18 cellular contexts compared by ENCODE assay signal in the genomic region with DNA sequence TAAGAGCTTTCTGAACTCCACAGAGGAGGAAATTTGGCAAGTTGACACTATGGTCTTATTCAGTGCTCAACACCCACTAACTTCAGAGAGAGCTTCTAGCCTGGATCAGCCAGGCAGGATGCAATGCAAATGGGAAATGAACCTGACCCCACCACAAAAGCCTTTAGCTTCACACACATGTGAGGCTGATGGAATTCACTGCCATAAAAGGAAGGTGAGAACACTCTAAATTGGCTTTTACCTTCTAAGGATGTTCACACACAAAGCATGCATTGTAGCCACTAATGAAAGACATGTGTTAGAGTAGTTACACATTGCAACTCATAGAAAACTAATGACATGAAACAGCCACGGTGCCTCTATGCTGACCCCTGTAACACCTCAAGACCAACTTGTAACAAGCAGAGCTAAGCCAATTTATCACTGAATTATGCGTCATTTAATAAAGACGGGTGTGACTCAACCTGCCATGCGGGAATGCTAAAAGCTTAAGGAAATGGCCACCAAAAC.
DNase-seq lines count a peak whose midpoint lies in the region; ATAC-seq, FAIRE-seq and TF ChIP-seq lines count a peak whose summit lies in the region.
"Had no signal": no experiment of that assay in that cellular context is flagged by ENCODE, and none has a peak within 500 bp of the region (broad histone marks: within the 10 kb centered on the region; RNA-seq: fewer than 3 reads in every experiment).

No MANE protein-coding gene starts in this region.

- DNase-seq in SK-N-DZ (ENCODE audit: low spot score) = peak; percentile 26
- peak; percentile 67 for DNase-seq in fibroblast of mammary gland (ENCODE audit: low read depth)
- DNase-seq in skeletal muscle cell (ENCODE audit: low read depth) = peak; percentile 43
- DNase-seq in caudate nucleus (lab: John Stamatoyannopoulos, UW) = no peak
- DNase-seq in kidney = no peak
- DNase-seq: activated CD4-positive, alpha-beta T cell treated with anti-CD3 and anti-CD28 coated beads, Interleukin-2, amount 10 ng/mL, durations not matched to agents 24 days and 14 days; activated CD8-positive, alpha-beta memory T cell treated with anti-CD3 and anti-CD28 coated beads, Interleukin-2, amount 50 U/mL, for 4 hours; activated naive CD4-positive, alpha-beta T cell treated with Interleukin-2 at 50 U/mL for 16 hours; NCI-H187 treated with DMSO at 0.1 percent for 48 hours; NCI-H524; PC-9; stimulated activated naive B cell treated with anti-CD40 and anti-IgM and Interleukin-4, amounts not matched to agents 10 μg/mL and 1 μg/mL and 100 μg/mL, for 72 hours had no signal

- H3K4me1 ChIP-seq in kidney (ENCODE audit: control insufficient read depth in 1 of 2, insufficient read depth in 1 of 2, low read depth in 1 of 2, low read length in 2 of 2) = peaks cover 0 to 4% of the 10 kb centered on the region in 2 donors
- H3K4me1 ChIP-seq: ascending aorta had no signal

- ATAC-seq in GM21515 (IDR thresholded peaks at IDR 0.05; ENCODE audit: unreplicated experiment) = no peak
- ATAC-seq: stimulated activated naive B cell treated with anti-CD40 and anti-IgM and Interleukin-4, amounts not matched to agents 10 μg/mL and 1 μg/mL and 100 μg/mL, for 72 hours had no signal

- intact Hi-C loops in kidney (cut with DNase I) = no loop called here

- H3K9me3 ChIP-seq in kidney (ENCODE audit: control insufficient read depth in 1 of 2, low read length in 2 of 2) = no peaks in the 10 kb centered on the region
- H3K9me3 ChIP-seq: ascending aorta, tibial nerve had no signal

- no peaks in the 10 kb centered on the region for H3K36me3 ChIP-seq in kidney (ENCODE audit: control insufficient read depth in 1 of 2, insufficient read depth in 2 of 2, low read length in 2 of 2)
- H3K36me3 ChIP-seq: ascending aorta, tibial nerve had no signal

- TF ChIP-seq CTCF in fibroblast of mammary gland (conservative IDR thresholded peaks at IDR 0.05; ENCODE audit: control insufficient read depth, insufficient read depth, low read depth, low read length) = no peak
- no peak for TF ChIP-seq CTCF in kidney (IDR thresholded peaks at IDR 0.05; ENCODE audit: borderline replicate concordance, extremely low read depth, insufficient read depth)

- FAIRE-seq in G401.6 (lab: Jason Lieb, UNC) = peak; percentile 99
- no peak for FAIRE-seq in kidney (lab: Jason Lieb, UNC)

- no peak overlapping the region for H3K27ac ChIP-seq in caudate nucleus (ENCODE audit: low read depth, low read length)
- no peak overlapping the region for H3K27ac ChIP-seq in kidney (ENCODE audit: low read depth in 2 of 2, low read length in 2 of 2)
- H3K27ac ChIP-seq: ascending aorta, hepatocyte, PC-9, SK-N-MC, tibial nerve had no signal

- no peak overlapping the region for H3K9ac ChIP-seq in kidney (ENCODE audit: low read length in 2 of 2)

- H3K4me3 ChIP-seq in fibroblast of mammary gland (ENCODE audit: control insufficient read depth, low read depth, low read length) = no peak overlapping the region
- no peak overlapping the region for H3K4me3 ChIP-seq in skeletal muscle cell (ENCODE audit: low read depth, low read length)
- H3K4me3 ChIP-seq in kidney (ENCODE audit: low read length in 2 of 2) = no peak overlapping the region
- H3K4me3 ChIP-seq: ascending aorta, hepatocyte, PC-9, SK-N-MC, tibial nerve had no signal

Comparison
In these comparisons a context has a peak if more than half of its experiments do, and no peak if none do; other contexts are left out.
1. DNase-seq: peak in SK-N-DZ (single experiment), fibroblast of mammary gland (single experiment) and skeletal muscle cell (single experiment); none in caudate nucleus (0 of 61) and kidney (single experiment).